ENCODE assay signal across 8 cellular contexts in the genomic region with DNA sequence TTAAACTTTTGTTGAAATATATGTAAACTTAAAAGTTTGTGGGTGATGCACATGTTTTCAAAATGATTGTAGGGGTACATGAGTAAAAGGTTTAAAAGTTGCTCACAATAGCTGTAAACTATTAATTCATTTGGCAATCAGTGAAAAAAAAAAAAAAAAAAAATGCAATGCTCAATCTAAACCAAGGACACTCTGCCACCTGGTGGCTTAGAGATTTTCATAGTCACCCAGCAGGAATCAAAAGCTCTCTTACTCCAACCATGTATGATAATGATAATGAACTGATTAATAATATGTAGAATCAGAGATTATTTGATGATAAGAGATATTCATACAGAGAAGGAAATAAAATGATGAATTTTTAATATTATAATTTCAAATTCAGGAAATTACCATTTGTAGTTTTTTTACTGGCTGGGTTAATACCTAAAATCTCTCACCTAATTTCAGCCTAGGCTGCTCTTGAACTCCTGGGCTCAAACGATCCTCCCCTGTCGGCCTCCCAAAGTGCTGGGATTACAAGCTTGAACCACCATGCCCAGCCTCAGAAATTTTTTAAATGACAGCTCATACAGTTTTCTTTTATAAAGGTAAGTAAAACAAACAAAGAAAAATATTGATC. TPM values are rescaled to one million over a fixed set of nuclear protein-coding genes. Genes with fewer than 3 reads are reported as not detected.
DNase-seq lines count a peak whose midpoint lies in the region; ATAC-seq and TF ChIP-seq lines count a peak whose summit lies in the region.

No MANE protein-coding gene starts in this region.

- intact Hi-C loops in sigmoid colon (cut with DNase I), result loop anchor here (5.0 to 10.0 kb wide), 2 partner anchors 54 to 351 kb away; no protein-coding TSS in a partner anchor

- no peaks in the 10 kb centered on the region for H3K36me3 ChIP-seq in sigmoid colon

- H3K4me1 ChIP-seq in sigmoid colon, result no peaks in the 10 kb centered on the region

- WGBS in sigmoid colon, 2 donors, result 7 to 40% methylated on average over 2 of the region's 2 CpGs

- DNase-seq in NCI-H2081 (lab: John Stamatoyannopoulos, UW) (peak; percentile 21), NCI-H2081 treated with DMSO at 0.1 percent for 48 hours (lab: John Stamatoyannopoulos, UW) (no peak), SW480 (ENCODE audit: low spot score) (peak; percentile 38), foreskin melanocyte (peak; percentile 22), sigmoid colon (no peak), HuH-7.5 (ENCODE audit: low spot score) (no peak)
- DNase-seq in Jurkat, Clone E6-1 (ENCODE audit: low read depth, low spot score), result peak; percentile 35

- peak in 3 of 4 experiments; percentile 37 to 47 (median 45) for TF ChIP-seq CTCF in sigmoid colon (IDR thresholded peaks at IDR 0.05)

- no peak overlapping the region for H3K4me3 ChIP-seq in Jurkat, Clone E6-1 (ENCODE audit: low read length)
- H3K4me3 ChIP-seq in sigmoid colon, result no peak overlapping the region

- peaks cover 0 to 10% (median 0%) of the 10 kb centered on the region in 3 donors for H3K27me3 ChIP-seq in sigmoid colon

- TF ChIP-seq POLR2A in sigmoid colon (IDR thresholded peaks at IDR 0.05), result no peak

- H3K27ac ChIP-seq in sigmoid colon, result no peak overlapping the region

- no peaks in the 10 kb centered on the region for H3K9me3 ChIP-seq in sigmoid colon

- no peak for ATAC-seq in HG03097 (IDR thresholded peaks at IDR 0.05; ENCODE audit: low FRiP score, unreplicated experiment)

- no peak for TF ChIP-seq EP300 in sigmoid colon (IDR thresholded peaks at IDR 0.05)

RNA-seq across cellular contexts. Expression of gene SLC25A4, which starts 46.9 kb away (rescaled TPM):
- polyA plus RNA-seq in Jurkat, Clone E6-1 (2012; ENCODE audit: insufficient read depth, insufficient read length), result 35.2 TPM
- total RNA-seq in sigmoid colon, result 100 to 1,000 TPM in 3 of 4 donors, 10 to 100 TPM in 1; 89.1 to 127 (median 112) TPM
- 10 to 100 TPM; 22.9 to 36.0 (median 25.4) TPM for polyA plus RNA-seq in sigmoid colon

Comparison
In these comparisons a context has a peak if more than half of its experiments do, and no peak if none do; other contexts are left out.
1. DNase-seq: peak in NCI-H2081 (2 of 2), Jurkat, Clone E6-1 (single experiment), SW480 (single experiment) and foreskin melanocyte (single experiment); none in NCI-H2081 treated with DMSO at 0.1 percent for 48 hours (single experiment), sigmoid colon (single experiment) and HuH-7.5 (single experiment).